In genomic region chr14:30223966-30224365, GRCh38 we compare ENCODE assay signal across 1 cellular context.
TF ChIP-seq lines count a peak whose summit lies in the region.

No MANE protein-coding gene starts in this region.

TF ChIP-seq in WTC11, 78 proteins besides CTCF, POLR2A, EP300 and RAD21 (continued from another document):
- TF ChIP-seq, protein P1, sequence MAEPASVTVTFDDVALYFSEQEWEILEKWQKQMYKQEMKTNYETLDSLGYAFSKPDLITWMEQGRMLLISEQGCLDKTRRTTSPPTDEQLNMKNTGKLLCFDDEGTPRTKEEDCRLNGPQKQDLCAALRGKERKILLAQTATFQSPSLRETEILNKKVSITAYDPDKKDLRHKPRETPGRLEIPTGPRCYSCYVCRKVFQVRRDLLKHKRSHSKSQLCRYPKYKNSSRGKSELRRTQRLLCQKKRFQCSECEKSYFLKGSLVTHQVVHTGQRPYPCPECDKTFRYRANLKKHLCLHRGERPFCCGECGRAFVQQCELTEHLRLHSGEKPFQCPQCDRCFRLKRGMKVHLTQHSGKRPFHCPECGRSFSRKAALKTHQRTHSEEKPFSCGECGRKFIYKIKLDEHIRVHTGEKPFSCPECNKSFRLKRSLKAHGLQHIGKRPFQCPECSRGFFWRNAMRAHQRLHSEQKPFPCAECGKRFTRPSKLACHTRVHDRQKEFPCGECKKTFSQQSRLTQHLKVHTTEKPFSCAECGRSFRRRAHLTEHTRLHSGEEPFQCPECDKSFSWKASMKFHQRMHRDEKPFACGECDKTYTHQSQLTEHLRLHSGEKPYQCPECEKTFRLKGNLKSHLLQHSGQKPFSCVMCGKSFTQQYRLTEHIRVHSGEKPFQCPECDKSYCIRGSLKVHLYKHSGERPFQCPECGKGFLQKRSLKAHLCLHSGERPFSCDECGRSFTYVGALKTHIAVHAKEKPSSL (CRISPR knock-in tag; conservative IDR thresholded peaks at IDR 0.05), result no peak
